Comparison of ENCODE assay signal across 23 cellular contexts in the genomic region with DNA sequence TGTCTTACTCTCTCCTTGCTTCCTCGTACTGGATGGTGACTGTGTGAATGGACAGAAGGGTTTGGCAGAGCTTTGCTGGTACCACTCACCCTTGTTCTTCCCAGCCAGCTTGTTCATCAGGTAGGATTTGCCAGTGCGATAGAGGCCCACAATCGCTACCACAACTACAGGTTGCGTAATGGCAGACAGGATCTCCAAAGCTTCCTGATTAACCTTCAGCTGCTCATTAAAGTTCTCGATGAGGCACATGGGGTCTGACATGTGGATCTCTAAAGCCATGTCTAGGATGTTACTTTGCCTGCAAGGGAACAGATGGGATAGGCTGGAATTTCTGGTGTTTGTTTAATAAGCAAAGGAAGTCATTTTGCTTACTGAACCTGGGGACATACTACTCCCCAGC. TPM values are rescaled to one million over a fixed set of nuclear protein-coding genes. Genes with fewer than 3 reads are reported as not detected.
DNase-seq lines count a peak whose midpoint lies in the region; ATAC-seq and TF ChIP-seq lines count a peak whose summit lies in the region.
"Had no signal": no experiment of that assay in that cellular context is flagged by ENCODE, and none has a peak within 500 bp of the region (broad histone marks: within the 10 kb centered on the region; RNA-seq: fewer than 3 reads in every experiment).

No MANE protein-coding gene starts in this region.

- H3K27me3 ChIP-seq in CD8-positive, alpha-beta T cell (ENCODE audit: insufficient read depth, low read length) = no peaks in the 10 kb centered on the region
- H3K27me3 ChIP-seq: BLaER1 treated with 17β-estradiol and CSF1 and Interleukin-3, amounts not matched to agents 10 nM and 100 nM; heart right ventricle; left lung; thyroid gland had no signal

- no peaks in the 10 kb centered on the region for H3K9me3 ChIP-seq in CD8-positive, alpha-beta T cell (ENCODE audit: low read length)
- H3K9me3 ChIP-seq: prostate gland, thyroid gland had no signal

- no peak for DNase-seq in activated CD4-positive, alpha-beta T cell treated with anti-CD3 and anti-CD28 coated beads, Interleukin-2, amount 10 ng/mL, durations not matched to agents 7 days and 5 days
- no peak for DNase-seq in activated CD4-positive, alpha-beta T cell treated with anti-CD3 and anti-CD28 coated beads, Interleukin-2, amount 50 U/mL, for 1 hour
- DNase-seq in CD8-positive, alpha-beta T cell = no peak
- DNase-seq in T-cell = no peak
- no peak for DNase-seq in central memory CD8-positive, alpha-beta T cell (ENCODE audit: low spot score in 2 of 2)
- DNase-seq: activated CD4-positive, alpha-beta T cell treated with anti-CD3 and anti-CD28 coated beads for 48 hours; anterior cingulate cortex; dermis blood vessel endothelial cell; GF-D8; H7; heart right ventricle; left lung; NCI-H2171 treated with DMSO at 0.1 percent for 48 hours; NCI-H526 treated with DMSO at 0.1 percent for 48 hours; stimulated activated CD4-positive, alpha-beta T cell treated with anti-CD3 and anti-CD28 coated beads, Interleukin-1b, Interleukin-23, amount 100 ng/mL, for 48 hours; stimulated activated naive B cell treated with anti-CD40 and anti-IgM and Interleukin-4, amounts not matched to agents 10 μg/mL and 1 μg/mL and 100 μg/mL, for 72 hours; thyroid gland had no signal

- no peak overlapping the region for H3K4me3 ChIP-seq in CD8-positive, alpha-beta T cell (ENCODE audit: low read depth, low read length)
- H3K4me3 ChIP-seq: BLaER1 treated with 17β-estradiol and CSF1 and Interleukin-3, amounts not matched to agents 10 nM and 100 nM; prostate gland; thyroid gland had no signal

- peak overlapping the region; percentile 73 for H3K27ac Mint-ChIP-seq in activated CD4-positive, alpha-beta T cell treated with anti-CD3 and anti-CD28 coated beads, Interleukin-2, amount 10 ng/mL, durations not matched to agents 7 days and 5 days
- peak overlapping the region; percentile 88 for H3K27ac Mint-ChIP-seq in CD8-positive, alpha-beta T cell
- peak overlapping the region; percentile 88 to 91 for H3K27ac Mint-ChIP-seq in T-cell
- peak overlapping the region; percentile 85 for H3K27ac Mint-ChIP-seq in central memory CD8-positive, alpha-beta T cell (ENCODE audit: low read depth)
- H3K27ac Mint-ChIP-seq: stimulated activated naive B cell treated with anti-CD40 and anti-IgM and Interleukin-4, amounts not matched to agents 10 μg/mL and 1 μg/mL and 100 μg/mL, for 72 hours had no signal

- H3K36me3 Mint-ChIP-seq in activated CD4-positive, alpha-beta T cell treated with anti-CD3 and anti-CD28 coated beads, Interleukin-2, amount 10 ng/mL, durations not matched to agents 7 days and 5 days (ENCODE audit: low read depth) = peaks cover 90% of the 10 kb centered on the region
- peaks cover 77% of the 10 kb centered on the region for H3K36me3 Mint-ChIP-seq in CD8-positive, alpha-beta T cell
- peaks cover 47% of the 10 kb centered on the region for H3K36me3 Mint-ChIP-seq in T-cell
- H3K36me3 Mint-ChIP-seq in central memory CD8-positive, alpha-beta T cell (ENCODE audit: insufficient read depth) = peaks cover 45% of the 10 kb centered on the region

- no peak for ATAC-seq in CD8-positive, alpha-beta T cell
- ATAC-seq in T-cell (replicated peaks in 1 of 4) (no peak), HG03439 (IDR thresholded peaks at IDR 0.05; ENCODE audit: unreplicated experiment) (no peak), GM21737 (IDR thresholded peaks at IDR 0.05; ENCODE audit: unreplicated experiment) (no peak), GM19395 (IDR thresholded peaks at IDR 0.05; ENCODE audit: unreplicated experiment) (no peak)
- ATAC-seq in central memory CD8-positive, alpha-beta T cell (replicated peaks; ENCODE audit: extremely low read depth, poor library complexity, severe bottlenecking) = no peak
- ATAC-seq: heart right ventricle; left lung; SK-N-SH treated with all-trans-retinoic acid at 6 μM for 48 hours; stimulated activated naive B cell treated with anti-CD40 and anti-IgM and Interleukin-4, amounts not matched to agents 10 μg/mL and 1 μg/mL and 100 μg/mL, for 72 hours had no signal

- H3K36me3 ChIP-seq in CD8-positive, alpha-beta T cell (ENCODE audit: insufficient read depth, low read length) = peaks cover 15% of the 10 kb centered on the region
- H3K36me3 ChIP-seq: BLaER1 treated with 17β-estradiol and CSF1 and Interleukin-3, amounts not matched to agents 10 nM and 100 nM; prostate gland; thyroid gland had no signal

- H3K4me3 Mint-ChIP-seq in activated CD4-positive, alpha-beta T cell treated with anti-CD3 and anti-CD28 coated beads, Interleukin-2, amount 10 ng/mL, durations not matched to agents 7 days and 5 days = peak overlapping the region; percentile 95
- H3K4me3 Mint-ChIP-seq in CD8-positive, alpha-beta T cell = peak overlapping the region; percentile 98
- H3K4me3 Mint-ChIP-seq in T-cell = peak overlapping the region; percentile 83 to 99 (median 97)
- H3K4me3 Mint-ChIP-seq in central memory CD8-positive, alpha-beta T cell = peak overlapping the region; percentile 97
- H3K4me3 Mint-ChIP-seq: stimulated activated naive B cell treated with anti-CD40 and anti-IgM and Interleukin-4, amounts not matched to agents 10 μg/mL and 1 μg/mL and 100 μg/mL, for 72 hours had no signal

- H3K27me3 Mint-ChIP-seq in activated CD4-positive, alpha-beta T cell treated with anti-CD3 and anti-CD28 coated beads, Interleukin-2, amount 10 ng/mL, durations not matched to agents 7 days and 5 days = no peaks in the 10 kb centered on the region
- H3K27me3 Mint-ChIP-seq in CD8-positive, alpha-beta T cell (ENCODE audit: low read depth) = no peaks in the 10 kb centered on the region
- H3K27me3 Mint-ChIP-seq in T-cell = no peaks in the 10 kb centered on the region
- no peaks in the 10 kb centered on the region for H3K27me3 Mint-ChIP-seq in central memory CD8-positive, alpha-beta T cell
- H3K27me3 Mint-ChIP-seq: stimulated activated naive B cell treated with anti-CD40 and anti-IgM and Interleukin-4, amounts not matched to agents 10 μg/mL and 1 μg/mL and 100 μg/mL, for 72 hours had no signal

- TF ChIP-seq CTCF in CD8-positive, alpha-beta T cell (IDR thresholded peaks at IDR 0.05) = no peak

- H3K9me3 Mint-ChIP-seq in activated CD4-positive, alpha-beta T cell treated with anti-CD3 and anti-CD28 coated beads, Interleukin-2, amount 10 ng/mL, durations not matched to agents 7 days and 5 days = peaks cover 11% of the 10 kb centered on the region
- no peaks in the 10 kb centered on the region for H3K9me3 Mint-ChIP-seq in CD8-positive, alpha-beta T cell
- H3K9me3 Mint-ChIP-seq in T-cell = peaks cover 0 to 4% (median 3%) of the 10 kb centered on the region in 3 donors
- H3K9me3 Mint-ChIP-seq in central memory CD8-positive, alpha-beta T cell = no peaks in the 10 kb centered on the region

- POLR2A ChIA-PET in activated CD4-positive, alpha-beta T cell treated with anti-CD3 and anti-CD28 coated beads, Interleukin-2, amount 10 ng/mL, durations not matched to agents 7 days and 5 days (lab: Charles Lee) = no interaction called here
- POLR2A ChIA-PET in CD8-positive, alpha-beta T cell (lab: Charles Lee) = interaction anchor here (1.1 to 2.5 kb wide), 2 partner anchors 11 to 25 kb away, joined by 4 to 12 read pairs; no protein-coding TSS in a partner anchor
- POLR2A ChIA-PET in T-cell (lab: Charles Lee) = interaction anchor here in 1 of 2 donors (0.5 kb wide), 1 partner anchor 236 kb away, joined by 8 read pairs; no protein-coding TSS in a partner anchor

- H3K4me1 ChIP-seq in CD8-positive, alpha-beta T cell (ENCODE audit: insufficient read depth, low read length) = peaks cover 30% of the 10 kb centered on the region
- H3K4me1 ChIP-seq: prostate gland, thyroid gland had no signal

- CTCF ChIA-PET in activated CD4-positive, alpha-beta T cell treated with anti-CD3 and anti-CD28 coated beads, Interleukin-2, amount 10 ng/mL, durations not matched to agents 7 days and 5 days (lab: Charles Lee) = interaction anchor here (0.7 to 1.8 kb wide), 4 partner anchors 11 to 95 kb away, joined by 3 to 5 read pairs (median 4); partner anchors contain the start of gene GBP6
- CTCF ChIA-PET in CD8-positive, alpha-beta T cell (lab: Charles Lee) = interaction anchor here (1.2 to 5.4 kb wide), 6 partner anchors 9 to 285 kb away, joined by 3 to 25 read pairs (median 4); no protein-coding TSS in a partner anchor
- CTCF ChIA-PET in T-cell (lab: Charles Lee) = interaction anchor here (0.5 to 1.8 kb wide), 4 partner anchors 11 to 153 kb away, joined by 3 to 7 read pairs (median 5); no protein-coding TSS in a partner anchor

- intact Hi-C loops in CD8-positive, alpha-beta T cell (cut with DNase I, micrococcal nuclease) = no loop called here

- H3K4me1 Mint-ChIP-seq in activated CD4-positive, alpha-beta T cell treated with anti-CD3 and anti-CD28 coated beads, Interleukin-2, amount 10 ng/mL, durations not matched to agents 7 days and 5 days = peaks cover 50% of the 10 kb centered on the region
- H3K4me1 Mint-ChIP-seq in CD8-positive, alpha-beta T cell (ENCODE audit: low read depth) = peaks cover 76% of the 10 kb centered on the region
- H3K4me1 Mint-ChIP-seq in T-cell = peaks cover 55 to 71% (median 71%) of the 10 kb centered on the region in 3 donors
- H3K4me1 Mint-ChIP-seq in central memory CD8-positive, alpha-beta T cell = peaks cover 39% of the 10 kb centered on the region

- H3K27ac ChIP-seq in CD8-positive, alpha-beta T cell (ENCODE audit: low read depth, low read length) = no peak overlapping the region
- H3K27ac ChIP-seq: BLaER1 treated with 17β-estradiol and CSF1 and Interleukin-3, amounts not matched to agents 10 nM and 100 nM; left lung; prostate gland; thyroid gland had no signal

RNA-seq across cellular contexts. Expression of gene GBP5, which starts 3.4 kb away (rescaled TPM):
- 100 to 1,000 TPM; 370 to 405 TPM for total RNA-seq in activated CD4-positive, alpha-beta T cell treated with anti-CD3 and anti-CD28 coated beads, Interleukin-2, amount 10 ng/mL, durations not matched to agents 7 days and 5 days
- total RNA-seq in CD8-positive, alpha-beta T cell = 100 to 1,000 TPM; 114 to 125 TPM
- 100 to 1,000 TPM in 4 of 5 donors, 10 to 100 TPM in 1; 46.8 to 165 (median 116) TPM for total RNA-seq in T-cell
- total RNA-seq: H7 had no signal
